In genomic region chr3:192237992-192238608, GRCh38 we compare ENCODE assay signal across 21 cellular contexts.
A peak's percentile ranks its signal among the peaks of the same experiment; 100 is the strongest.
DNase-seq lines count a peak whose midpoint lies in the region; ATAC-seq, FAIRE-seq and TF ChIP-seq lines count a peak whose summit lies in the region.
"Had no signal": no experiment of that assay in that cellular context is flagged by ENCODE, and none has a peak within 500 bp of the region (broad histone marks: within the 10 kb centered on the region; RNA-seq: fewer than 3 reads in every experiment).

No MANE protein-coding gene starts in this region.

- H3K27ac ChIP-seq in A673 (ENCODE audit: low read depth, low read length, poor library complexity, severe bottlenecking), result no peak overlapping the region
- no peak overlapping the region for H3K27ac ChIP-seq in endodermal cell (ENCODE audit: low read depth, low read length)
- H3K27ac ChIP-seq in substantia nigra (ENCODE audit: low read depth, low read length, poor library complexity, severe bottlenecking), result no peak overlapping the region
- H3K27ac ChIP-seq: SJSA1, upper lobe of left lung had no signal

- no peaks in the 10 kb centered on the region for H3K27me3 ChIP-seq in A673 (replicated peaks; ENCODE audit: insufficient read depth, low read depth, low read length, poor library complexity)
- H3K27me3 ChIP-seq in endodermal cell (ENCODE audit: control insufficient read depth, insufficient read depth, low read length, poor library complexity, severe bottlenecking), result no peaks in the 10 kb centered on the region
- H3K27me3 ChIP-seq: SJSA1, upper lobe of left lung had no signal

- H3K36me3 ChIP-seq in A673 (ENCODE audit: insufficient read depth, low read length, poor library complexity, severe bottlenecking) (no peaks in the 10 kb centered on the region), endodermal cell (ENCODE audit: control insufficient read depth, insufficient read depth, low read length) (no peaks in the 10 kb centered on the region)
- H3K36me3 ChIP-seq: SJSA1, upper lobe of left lung had no signal

- H3K27me3 Mint-ChIP-seq in endodermal cell (ENCODE audit: insufficient read depth), result no peaks in the 10 kb centered on the region

- BruUV-seq in A673 (replicated peaks; lab: Mats Ljungman, UMichigan), result no TSS peak

- peaks cover 3% of the 10 kb centered on the region for H3K9me3 Mint-ChIP-seq in endodermal cell

- no peak overlapping the region for H3K4me3 Mint-ChIP-seq in endodermal cell

- FAIRE-seq in frontal cortex (lab: Jason Lieb, UNC), result no peak
- FAIRE-seq: endothelial cell of umbilical vein had no signal

- CTCF ChIA-PET in A673 (lab: Charles Lee), result no interaction called here

- DNase-seq in A673 (ENCODE audit: low spot score) (no peak), NCI-H69 (lab: John Stamatoyannopoulos, UW) (peak; percentile 9), endodermal cell (peak; percentile 65), frontal cortex (ENCODE audit: low spot score in 2 of 2) (no peak), AML-193 (lab: John Stamatoyannopoulos, UW) (no peak), substantia nigra (lab: John Stamatoyannopoulos, UW) (no peak)
- DNase-seq: activated CD4-positive, alpha-beta T cell treated with anti-CD3 and anti-CD28 coated beads for 48 hours; activated CD8-positive, alpha-beta memory T cell treated with anti-CD3 and anti-CD28 coated beads, Interleukin-2, amount 50 U/mL, for 48 hours; activated gamma-delta T cell treated with Interleukin-2 at 50 U/mL for 16 hours; aorta; foreskin fibroblast; GDM1; HCEC 1CT; midbrain; NCI-H187 treated with DMSO at 0.1 percent for 48 hours; stimulated activated naive CD8-positive, alpha-beta T cell treated with anti-CD3 and anti-CD28 coated beads, Interleukin-15, Interleukin-2, amounts not matched to agents 100 U/mL and 50 U/mL, for 24 hours; upper lobe of left lung had no signal

- H3K9ac ChIP-seq in endodermal cell (ENCODE audit: extremely low read depth, low read length, poor library complexity, severe bottlenecking), result no peak overlapping the region

- TF ChIP-seq CTCF in A673 (conservative IDR thresholded peaks at IDR 0.05; ENCODE audit: low read depth, low read length) (peak; percentile 36), GM12873 (IDR thresholded peaks at IDR 0.05; ENCODE audit: insufficient read depth, low read depth, low read length, missing control alignments) (peak; percentile 51), endodermal cell (conservative IDR thresholded peaks at IDR 0.05) (peak; percentile 76)

- intact Hi-C loops in A673 (cut with micrococcal nuclease; ENCODE audit: unreplicated experiment), result no loop called here

- POLR2A ChIA-PET in A673 (lab: Charles Lee; ENCODE audit: low non-redundant PET), result no interaction called here

- H3K4me3 ChIP-seq in A673 (ENCODE audit: low read depth, low read length, poor library complexity, severe bottlenecking) (no peak overlapping the region), endodermal cell (ENCODE audit: low read length) (no peak overlapping the region)
- H3K4me3 ChIP-seq: SJSA1, upper lobe of left lung had no signal

- no peaks in the 10 kb centered on the region for H3K36me3 Mint-ChIP-seq in endodermal cell (ENCODE audit: low read depth)

- H3K9me3 ChIP-seq in A673 (ENCODE audit: low read depth, low read length, poor library complexity, severe bottlenecking) (no peaks in the 10 kb centered on the region), endodermal cell (ENCODE audit: control insufficient read depth, low read length) (no peaks in the 10 kb centered on the region)
- H3K9me3 ChIP-seq: SJSA1, upper lobe of left lung had no signal

- H3K27ac Mint-ChIP-seq in endodermal cell, result no peak overlapping the region

- WGBS in endodermal cell (ENCODE audit: insufficient coverage in 1 of 2, insufficient read length in 1 of 2), 2 experiments, result 77 to 86% methylated on average over 3 to 4 of the region's 4 CpGs

- no peak for ATAC-seq in HG02884 (IDR thresholded peaks at IDR 0.05; ENCODE audit: unreplicated experiment)
- ATAC-seq: stimulated activated naive CD8-positive, alpha-beta T cell treated with anti-CD3 and anti-CD28 coated beads, Interleukin-15, Interleukin-2, amounts not matched to agents 100 U/mL and 50 U/mL, for 24 hours had no signal

- H3K4me1 Mint-ChIP-seq in endodermal cell, result peaks cover 15% of the 10 kb centered on the region

- no peaks in the 10 kb centered on the region for H3K4me1 ChIP-seq in A673 (ENCODE audit: insufficient read depth, low read length, poor library complexity, severe bottlenecking)
- H3K4me1 ChIP-seq in endodermal cell (ENCODE audit: control insufficient read depth, insufficient read depth, low read length), result no peaks in the 10 kb centered on the region
- H3K4me1 ChIP-seq: SJSA1, upper lobe of left lung had no signal

Comparison
In these comparisons a context has a peak if more than half of its experiments do, and no peak if none do; other contexts are left out.
1. DNase-seq: peak in NCI-H69 (single experiment) and endodermal cell (single experiment); none in A673 (single experiment), frontal cortex (0 of 2), AML-193 (0 of 2) and substantia nigra (0 of 49).
2. Peak in every context shown above with its lines, with median percentiles within 50 percentile points of each other: CTCF ChIP-seq.